7 cellular contexts compared by ENCODE assay signal in genomic region chr10:73720544-73720943, GRCh38. TPM values are rescaled to one million over a fixed set of nuclear protein-coding genes. Genes with fewer than 3 reads are reported as not detected.
A peak's percentile ranks its signal among the peaks of the same experiment; 100 is the strongest.
DNase-seq lines count a peak whose midpoint lies in the region; TF ChIP-seq lines count a peak whose summit lies in the region.
"Not testable (repeated sequence)": the region's sequence is repeated elsewhere in the genome, so short reads cannot be mapped to it uniquely, and the experiment has no call there.

No MANE protein-coding gene starts in this region.

- H3K4me1 ChIP-seq in adrenal gland (replicated peaks in 1 of 2): peaks cover 21 to 36% of the 10 kb centered on the region in 2 donors
- peaks cover 14% of the 10 kb centered on the region for H3K4me1 ChIP-seq in left ventricle myocardium inferior

- H3K27me3 ChIP-seq in adrenal gland; left ventricle myocardium inferior (ENCODE audit: low read depth): not testable (repeated sequence)

- not testable (repeated sequence) for H3K4me3 ChIP-seq in adrenal gland, left ventricle myocardium inferior

- peaks cover 0 to 91% of the 10 kb centered on the region in 2 donors for H3K36me3 ChIP-seq in adrenal gland (replicated peaks in 1 of 2)
- peaks cover 91% of the 10 kb centered on the region for H3K36me3 ChIP-seq in left ventricle myocardium inferior

- WGBS in adrenal gland, 4 donors: 71 to 87% (median 85%) methylated on average over 4 of the region's 4 CpGs

- not testable (repeated sequence) for TF ChIP-seq POLR2A in adrenal gland (IDR thresholded peaks at IDR 0.05)

- intact Hi-C loops in adrenal gland (cut with DNase I); left ventricle myocardium inferior (cut with micrococcal nuclease): not testable (repeated sequence)

- peak overlapping the region in 4 of 5 donors; percentile 32 to 86 (median 80) for H3K27ac ChIP-seq in adrenal gland
- H3K27ac ChIP-seq in caudate nucleus (ENCODE audit: low read depth, low read length): peak overlapping the region; percentile 44
- H3K27ac ChIP-seq in left ventricle myocardium inferior (replicated peaks): peak overlapping the region; percentile 10

- TF ChIP-seq CTCF in adrenal gland (IDR thresholded peaks at IDR 0.05); left ventricle myocardium inferior (IDR thresholded peaks at IDR 0.05; ENCODE audit: borderline replicate concordance): not testable (repeated sequence)

- H3K9me3 ChIP-seq in adrenal gland (replicated peaks in 1 of 3); left ventricle myocardium inferior (replicated peaks): not testable (repeated sequence)

- DNase-seq in EH (ENCODE audit: low read depth): peak; percentile 19
- peak; percentile 49 for DNase-seq in NOMO-1 treated with DMSO at 0.1 percent for 48 hours (lab: John Stamatoyannopoulos, UW; ENCODE audit: unreplicated experiment)
- peak in 1 of 7 donors; percentile 31 for DNase-seq in adrenal gland
- not testable (repeated sequence) for DNase-seq in caudate nucleus (lab: John Stamatoyannopoulos, UW); left ventricle myocardium inferior
- peak; percentile 41 for DNase-seq in fibroblast of gingiva (ENCODE audit: low read depth)
- peak; percentile 13 for DNase-seq in pulmonary artery endothelial cell (ENCODE audit: low read depth, low spot score)

RNA-seq across cellular contexts. Expression of gene AGAP5, which starts 22.6 kb away (rescaled TPM):
- total RNA-seq in adrenal gland (10 to 100 TPM in 2 of 8 donors, 1 to 10 TPM in 6; 4.6 to 16.1 (median 7.0) TPM), left ventricle myocardium inferior (3.3 TPM), pulmonary artery endothelial cell (1.1 and 1.8 TPM in 2 replicates)
- 10 to 100 TPM in 2 of 3 donors, 1 to 10 TPM in 1; 5.8 to 19.0 (median 13.3) TPM for polyA plus RNA-seq in adrenal gland

RNA-seq across cellular contexts. Expression of gene SEC24C, which starts 23.6 kb away (rescaled TPM):
- total RNA-seq in adrenal gland: 100 to 1,000 TPM in 2 of 8 donors, 10 to 100 TPM in 6; 61.3 to 133 (median 81.2) TPM
- polyA plus RNA-seq in adrenal gland: 100 to 1,000 TPM in 1 of 3 donors, 10 to 100 TPM in 2; 38.4 to 109 (median 52.7) TPM
- 42.2 TPM for total RNA-seq in left ventricle myocardium inferior
- total RNA-seq in pulmonary artery endothelial cell: 72.5 and 73.7 TPM in 2 replicates

Comparison
In these comparisons a context has a peak if more than half of its experiments do, and no peak if none do; other contexts are left out.
1. H3K27ac ChIP-seq: peak in every context shown above with its lines; median percentile 80 in adrenal gland; 44 in caudate nucleus; 10 in left ventricle myocardium inferior.